Comparison of ENCODE assay signal across 1 cellular context in genomic region chr11:77046060-77046501, GRCh38.
TF ChIP-seq lines count a peak whose summit lies in the region.

No MANE protein-coding gene starts in this region.

TF ChIP-seq in GM12878, 131 proteins besides CTCF, POLR2A, EP300 and RAD21:
- TF ChIP-seq PBX3 (IDR thresholded peaks at IDR 0.05; ENCODE audit: insufficient replicate concordance, low read depth, low read length) (no peak), WRNIP1 (IDR thresholded peaks at IDR 0.05; ENCODE audit: borderline replicate concordance, low read depth, low read length) (no peak), BHLHE40 (IDR thresholded peaks at IDR 0.05; ENCODE audit: borderline replicate concordance in 1 of 2, low read depth in 2 of 2, low read length in 1 of 2) (peak in 1 of 2 experiments; percentile 16; a peak in 1 of 4 replicates), SMC3 (IDR thresholded peaks at IDR 0.05; ENCODE audit: borderline replicate concordance, low read length) (peak; percentile 33; the same call in 1 of the 2 replicates), ZZZ3 (IDR thresholded peaks at IDR 0.05; ENCODE audit: control insufficient read depth, insufficient read length, low read depth) (no peak), JUNB (IDR thresholded peaks at IDR 0.05) (no peak), RFX5 (IDR thresholded peaks at IDR 0.05; ENCODE audit: low read depth, low read length) (no peak), MYB (IDR thresholded peaks at IDR 0.05; ENCODE audit: borderline replicate concordance, low read depth, low read length) (no peak), RELB (IDR thresholded peaks at IDR 0.05; ENCODE audit: low read depth) (no peak), JUND (IDR thresholded peaks at IDR 0.05; ENCODE audit: low read depth, low read length) (no peak), ATF7 (IDR thresholded peaks at IDR 0.05; ENCODE audit: low read depth) (no peak), MYC (IDR thresholded peaks at IDR 0.05; ENCODE audit: insufficient read depth, insufficient read length, insufficient replicate concordance, low read length, severe bottlenecking) (no peak), CBX3 (IDR thresholded peaks at IDR 0.05; ENCODE audit: borderline replicate concordance, low read depth) (no peak), KAT2A (conservative IDR thresholded peaks at IDR 0.05; ENCODE audit: control insufficient read depth, low read depth, low read length) (no peak), PAX5 (IDR thresholded peaks at IDR 0.05; ENCODE audit: borderline replicate concordance, low read depth, low read length) (no peak), SMARCA5 (IDR thresholded peaks at IDR 0.05) (no peak), CHD4 (IDR thresholded peaks at IDR 0.05) (no peak), RUNX3 (IDR thresholded peaks at IDR 0.05; ENCODE audit: low read length) (no peak), TCF12 (IDR thresholded peaks at IDR 0.05; ENCODE audit: low read depth, low read length) (0 out of 2 replicates have a peak, but pooled peaks have one; percentile 27), ELK1 (IDR thresholded peaks at IDR 0.05; ENCODE audit: low read depth, low read length) (0 out of 2 replicates have a peak, but pooled peaks have one; percentile 20), ZBTB40 (IDR thresholded peaks at IDR 0.05; ENCODE audit: borderline replicate concordance) (no peak), MXI1 (IDR thresholded peaks at IDR 0.05; ENCODE audit: low read depth, low read length) (no peak), BMI1 (IDR thresholded peaks at IDR 0.05; ENCODE audit: borderline replicate concordance) (no peak), PRDM15 (CRISPR knock-in tag; IDR thresholded peaks at IDR 0.05) (no peak)
